ENCODE assay signal across 12 cellular contexts in the genomic region with DNA sequence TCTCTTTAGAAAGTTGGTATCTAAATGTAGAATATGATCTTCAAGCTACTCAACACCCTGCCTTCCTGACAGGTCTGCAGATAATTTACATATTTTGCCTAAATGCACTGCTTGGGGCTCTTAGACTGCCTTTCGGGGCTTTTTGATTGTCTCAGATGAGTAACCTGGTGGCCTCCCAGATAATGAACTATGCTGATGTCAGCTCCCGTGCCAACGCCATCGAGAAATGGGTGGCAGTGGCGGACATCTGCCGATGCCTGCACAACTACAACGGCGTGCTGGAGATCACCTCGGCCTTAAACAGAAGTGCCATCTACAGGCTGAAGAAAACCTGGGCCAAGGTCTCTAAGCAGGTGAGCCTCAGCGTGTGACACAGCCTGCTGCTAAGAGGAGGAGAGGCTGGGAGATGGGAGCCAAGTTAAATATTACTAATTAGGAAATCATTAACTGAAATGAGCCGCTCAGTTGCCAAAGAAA. TPM values are rescaled to one million over a fixed set of nuclear protein-coding genes. Genes with fewer than 3 reads are reported as not detected.
DNase-seq lines count a peak whose midpoint lies in the region; ATAC-seq and TF ChIP-seq lines count a peak whose summit lies in the region.
"Had no signal": no experiment of that assay in that cellular context is flagged by ENCODE, and none has a peak within 500 bp of the region (broad histone marks: within the 10 kb centered on the region; RNA-seq: fewer than 3 reads in every experiment).

No MANE protein-coding gene starts in this region.

- peak; percentile 40 for ATAC-seq in HG02870 (IDR thresholded peaks at IDR 0.05; ENCODE audit: unreplicated experiment)

- no peaks in the 10 kb centered on the region for H3K4me1 ChIP-seq in OCI-LY7 (ENCODE audit: insufficient read depth, low read length, poor library complexity, severe bottlenecking)
- H3K4me1 ChIP-seq in prostate gland (replicated peaks) = no peaks in the 10 kb centered on the region
- H3K4me1 ChIP-seq: BLaER1 treated with 17β-estradiol and CSF1 and Interleukin-3, amounts not matched to agents 10 nM and 100 nM had no signal

- POLR2A ChIA-PET in OCI-LY7 (lab: Charles Lee) = no interaction called here

- DNase-seq in stimulated activated CD4-positive, alpha-beta T cell treated with anti-CD3 and anti-CD28 coated beads, Interleukin-4, amount 100 ng/mL, for 24 hours = peak; percentile 15
- DNase-seq in stimulated activated CD4-positive, alpha-beta T cell treated with anti-CD3 and anti-CD28 coated beads, Interleukin-2, amount 100 ng/mL, for 48 hours = no peak
- DNase-seq in OCI-LY7 (ENCODE audit: low spot score) = peak; percentile 21
- no peak for DNase-seq in prostate gland (ENCODE audit: low spot score)
- DNase-seq in GM03348 (ENCODE audit: low spot score) = no peak
- DNase-seq in HCEC 1CT = no peak
- DNase-seq in NCI-H526 treated with DMSO at 0.1 percent for 48 hours (lab: John Stamatoyannopoulos, UW) = no peak
- DNase-seq: dorsolateral prefrontal cortex, NCI-H446 treated with DMSO at 0.1 percent for 48 hours had no signal

- H3K36me3 ChIP-seq in OCI-LY7 (ENCODE audit: insufficient read depth, low read length) = no peaks in the 10 kb centered on the region
- H3K36me3 ChIP-seq in prostate gland = no peaks in the 10 kb centered on the region
- H3K36me3 ChIP-seq: BLaER1 treated with 17β-estradiol and CSF1 and Interleukin-3, amounts not matched to agents 10 nM and 100 nM; thoracic aorta had no signal

- intact Hi-C loops in OCI-LY7 (cut with micrococcal nuclease; ENCODE audit: unreplicated experiment) = no loop called here
- intact Hi-C loops in prostate gland (cut with DNase I) = no loop called here

- H3K27me3 ChIP-seq in prostate gland (replicated peaks; ENCODE audit: insufficient read depth) = no peaks in the 10 kb centered on the region
- H3K27me3 ChIP-seq: BLaER1 treated with 17β-estradiol and CSF1 and Interleukin-3, amounts not matched to agents 10 nM and 100 nM; dorsolateral prefrontal cortex had no signal

- H3K79me2 ChIP-seq in OCI-LY7 (ENCODE audit: insufficient read depth, low read depth, low read length) = no peaks in the 10 kb centered on the region

- no peaks in the 10 kb centered on the region for H4K20me1 ChIP-seq in OCI-LY7 (ENCODE audit: insufficient read depth, low read length)
- H4K20me1 ChIP-seq: BLaER1 treated with 17β-estradiol and CSF1 and Interleukin-3, amounts not matched to agents 10 nM and 100 nM had no signal

- H3K9me2 ChIP-seq in OCI-LY7 (ENCODE audit: insufficient read depth, low read length) = no peaks in the 10 kb centered on the region

- TF ChIP-seq CTCF in OCI-LY7 (conservative IDR thresholded peaks at IDR 0.05; ENCODE audit: low read length) (no peak), prostate gland (IDR thresholded peaks at IDR 0.05) (no peak)

- H3K4me3 ChIP-seq in OCI-LY7 (ENCODE audit: low read depth, low read length, poor library complexity, severe bottlenecking) = no peak overlapping the region
- H3K4me3 ChIP-seq in prostate gland = no peak overlapping the region
- H3K4me3 ChIP-seq: BLaER1 treated with 17β-estradiol and CSF1 and Interleukin-3, amounts not matched to agents 10 nM and 100 nM; dorsolateral prefrontal cortex; thoracic aorta had no signal

- WGBS in prostate gland = 85% methylated on average over 11 of the region's 11 CpGs

- CTCF ChIA-PET in OCI-LY7 (lab: Charles Lee; ENCODE audit: unreplicated experiment) = no interaction called here

- H3K9me3 ChIP-seq in OCI-LY7 (ENCODE audit: low read length) (no peaks in the 10 kb centered on the region), prostate gland (no peaks in the 10 kb centered on the region)
- H3K9me3 ChIP-seq: BLaER1 treated with 17β-estradiol and CSF1 and Interleukin-3, amounts not matched to agents 10 nM and 100 nM; thoracic aorta had no signal

- no peak overlapping the region for H2AFZ ChIP-seq in OCI-LY7 (ENCODE audit: low read length)

- no peak overlapping the region; the same call in 1 of the 2 replicates for H3K4me2 ChIP-seq in OCI-LY7 (ENCODE audit: low read length)
- H3K4me2 ChIP-seq: BLaER1 treated with 17β-estradiol and CSF1 and Interleukin-3, amounts not matched to agents 10 nM and 100 nM had no signal

- no peak for TF ChIP-seq POLR2A in prostate gland (IDR thresholded peaks at IDR 0.05)

- H3K27ac ChIP-seq in OCI-LY7 (ENCODE audit: low read depth, low read length, poor library complexity, severe bottlenecking) (no peak overlapping the region), prostate gland (no peak overlapping the region)
- H3K27ac ChIP-seq: BLaER1 treated with 17β-estradiol and CSF1 and Interleukin-3, amounts not matched to agents 10 nM and 100 nM; dorsolateral prefrontal cortex; thoracic aorta had no signal

- no TSS peak for BruUV-seq in OCI-LY7 (replicated peaks; lab: Mats Ljungman, UMichigan)

RNA-seq across cellular contexts. Expression of gene CKMT2, which starts 20.9 kb away (rescaled TPM):
- not detected in 2 replicates for total RNA-seq in OCI-LY7 (2014; rRNA removed; shearing (Covaris generic))
- total RNA-seq in OCI-LY7 (2022) (not detected in 2 replicates), prostate gland (10 to 100 TPM in 1 of 2 donors, 1 to 10 TPM in 1; 9.8 to 25.4 TPM)

Comparison
In these comparisons a context has a peak if more than half of its experiments do, and no peak if none do; other contexts are left out.
1. DNase-seq: peak in stimulated activated CD4-positive, alpha-beta T cell treated with anti-CD3 and anti-CD28 coated beads, Interleukin-4, amount 100 ng/mL, for 24 hours (single experiment) and OCI-LY7 (single experiment); none in stimulated activated CD4-positive, alpha-beta T cell treated with anti-CD3 and anti-CD28 coated beads, Interleukin-2, amount 100 ng/mL, for 48 hours (0 of 2), prostate gland (single experiment), GM03348 (single experiment), HCEC 1CT (single experiment) and NCI-H526 treated with DMSO at 0.1 percent for 48 hours (single experiment).
2. RNA of gene CKMT2, which starts 20.9 kb away (total RNA-seq): 9.8 to 25.4 TPM in prostate gland; not detected in OCI-LY7; every median in the first group is over 10 times any median in the second.